11 cellular contexts compared by ENCODE assay signal in the genomic region with DNA sequence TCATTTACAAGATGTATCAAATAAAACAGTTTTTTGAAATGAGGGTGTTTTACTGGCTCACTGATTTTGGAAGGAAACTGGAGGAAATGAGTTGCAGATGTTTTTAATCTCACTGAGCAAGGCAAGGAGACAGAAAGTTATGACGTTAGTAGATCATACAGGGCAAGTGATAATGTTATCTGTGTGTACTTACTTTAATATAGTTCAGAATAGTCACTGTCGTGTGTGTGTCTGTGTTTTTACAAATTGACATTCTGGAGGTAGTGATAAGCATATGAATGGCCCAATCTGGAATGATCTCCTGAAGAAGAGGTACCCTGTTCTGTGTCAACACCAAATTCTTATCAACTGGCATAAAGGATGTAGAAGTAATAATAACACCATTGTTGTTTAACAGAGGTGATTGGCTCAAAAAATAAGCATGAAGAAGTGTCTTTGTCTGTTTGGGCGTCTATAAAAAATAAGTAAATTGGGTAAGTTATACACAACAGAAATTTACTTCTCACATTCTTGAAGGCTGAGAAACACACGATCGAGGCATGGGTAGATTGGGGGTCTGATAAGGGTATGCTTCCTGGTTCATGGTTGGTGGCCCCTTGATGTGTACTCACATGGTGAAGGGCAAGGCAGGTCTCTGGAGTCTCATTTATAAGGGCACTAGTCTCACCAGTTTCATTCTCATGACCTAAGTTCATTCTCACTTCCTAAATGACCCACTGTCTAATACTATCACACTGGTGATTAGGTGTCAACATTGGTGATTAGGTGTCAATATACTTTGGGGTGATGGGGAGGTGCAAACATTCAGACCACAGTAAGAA. TPM values are rescaled to one million over a fixed set of nuclear protein-coding genes. Genes with fewer than 3 reads are reported as not detected.
DNase-seq lines count a peak whose midpoint lies in the region; ATAC-seq and TF ChIP-seq lines count a peak whose summit lies in the region.
"Had no signal": no experiment of that assay in that cellular context is flagged by ENCODE, and none has a peak within 500 bp of the region (broad histone marks: within the 10 kb centered on the region; RNA-seq: fewer than 3 reads in every experiment).

No MANE protein-coding gene starts in this region.

- H3K9me3 ChIP-seq in thymus (ENCODE audit: control insufficient read depth) = no peaks in the 10 kb centered on the region
- H3K9me3 ChIP-seq in hepatocyte (ENCODE audit: low read depth) = no peaks in the 10 kb centered on the region

- intact Hi-C loops in activated T-helper 2 cell treated with anti-CD3 and anti-CD28 coated beads, Interferon-gamma antibody, Interleukin-2, Interleukin-4, amounts not matched to agents 10 μg/mL and 5 μg/mL and 100 μg/mL, durations not matched to agents 14 hours and 24 hours and 36 hours (cut with micrococcal nuclease) = loop anchor here (1.0 to 5.0 kb wide), 4 partner anchors 56 to 111 kb away; a partner anchor contains a TSS

- H3K27ac ChIP-seq in thymus (ENCODE audit: low read depth) (peak overlapping the region; percentile 5), hepatocyte (no peak overlapping the region)

- no peaks in the 10 kb centered on the region for H4K20me1 ChIP-seq in hepatocyte (ENCODE audit: insufficient read depth, poor library complexity, severe bottlenecking)

- H3K36me3 ChIP-seq in thymus (ENCODE audit: control insufficient read depth, insufficient read depth) (no peaks in the 10 kb centered on the region), hepatocyte (replicated peaks; ENCODE audit: insufficient read depth, low read depth) (no peaks in the 10 kb centered on the region)

- H3K27ac Mint-ChIP-seq in activated T-helper 2 cell treated with anti-CD3 and anti-CD28 coated beads, Interferon-gamma antibody, Interleukin-2, Interleukin-4, amounts not matched to agents 10 μg/mL and 5 μg/mL and 100 μg/mL, durations not matched to agents 14 hours and 24 hours and 36 hours = peak overlapping the region; percentile 64

- H3K4me1 Mint-ChIP-seq in activated T-cell treated with anti-CD3 and anti-CD28 coated beads, Interleukin-2, amount 50 U/mL, for 4 hours (ENCODE audit: low read depth) = peaks cover 61% of the 10 kb centered on the region
- H3K4me1 Mint-ChIP-seq in activated T-helper 2 cell treated with anti-CD3 and anti-CD28 coated beads, Interferon-gamma antibody, Interleukin-2, Interleukin-4, amounts not matched to agents 10 μg/mL and 5 μg/mL and 100 μg/mL, durations not matched to agents 14 hours and 24 hours and 36 hours (ENCODE audit: low read depth) = peaks cover 65% of the 10 kb centered on the region

- peak; percentile 58 to 62 for ATAC-seq in activated T-cell treated with anti-CD3 and anti-CD28 coated beads, Interleukin-2, amount 50 U/mL, for 4 hours
- ATAC-seq in HG02981 (IDR thresholded peaks at IDR 0.05; ENCODE audit: unreplicated experiment) = peak; percentile 71

- H3K4me2 ChIP-seq in hepatocyte = no peak overlapping the region

- WGBS in thymus = 25% methylated on average over 5 of the region's 5 CpGs
- WGBS in hepatocyte (ENCODE audit: low lambda C conversion rate, missing lambda C conversion rate) = 27% methylated on average over 5 of the region's 5 CpGs

- H3K36me3 Mint-ChIP-seq in activated T-cell treated with anti-CD3 and anti-CD28 coated beads, Interleukin-2, amount 50 U/mL, for 4 hours (ENCODE audit: insufficient read depth) = peaks cover 25% of the 10 kb centered on the region
- H3K36me3 Mint-ChIP-seq in activated T-helper 2 cell treated with anti-CD3 and anti-CD28 coated beads, Interferon-gamma antibody, Interleukin-2, Interleukin-4, amounts not matched to agents 10 μg/mL and 5 μg/mL and 100 μg/mL, durations not matched to agents 14 hours and 24 hours and 36 hours (ENCODE audit: low read depth) = peaks cover 33% of the 10 kb centered on the region

- H3K4me3 ChIP-seq in thymus (ENCODE audit: low read length) (no peak overlapping the region), hepatocyte (no peak overlapping the region)

- no peak for TF ChIP-seq CTCF in hepatocyte (IDR thresholded peaks at IDR 0.05; ENCODE audit: poor library complexity)

- H3K79me2 ChIP-seq in hepatocyte = no peaks in the 10 kb centered on the region

- H3K27me3 Mint-ChIP-seq in activated T-cell treated with anti-CD3 and anti-CD28 coated beads, Interleukin-2, amount 50 U/mL, for 4 hours (ENCODE audit: low read depth) = no peaks in the 10 kb centered on the region
- no peaks in the 10 kb centered on the region for H3K27me3 Mint-ChIP-seq in activated T-helper 2 cell treated with anti-CD3 and anti-CD28 coated beads, Interferon-gamma antibody, Interleukin-2, Interleukin-4, amounts not matched to agents 10 μg/mL and 5 μg/mL and 100 μg/mL, durations not matched to agents 14 hours and 24 hours and 36 hours (ENCODE audit: low read depth)

- H2AFZ ChIP-seq in hepatocyte = no peak overlapping the region

- H3K4me3 Mint-ChIP-seq in activated T-cell treated with anti-CD3 and anti-CD28 coated beads, Interleukin-2, amount 50 U/mL, for 4 hours = peak overlapping the region; percentile 87
- peak overlapping the region; percentile 13 for H3K4me3 Mint-ChIP-seq in activated T-helper 2 cell treated with anti-CD3 and anti-CD28 coated beads, Interferon-gamma antibody, Interleukin-2, Interleukin-4, amounts not matched to agents 10 μg/mL and 5 μg/mL and 100 μg/mL, durations not matched to agents 14 hours and 24 hours and 36 hours (ENCODE audit: low read depth)
- H3K4me3 Mint-ChIP-seq: nephron had no signal

- peaks cover 12% of the 10 kb centered on the region for H3K9me3 Mint-ChIP-seq in activated T-cell treated with anti-CD3 and anti-CD28 coated beads, Interleukin-2, amount 50 U/mL, for 4 hours
- H3K9me3 Mint-ChIP-seq in activated T-helper 2 cell treated with anti-CD3 and anti-CD28 coated beads, Interferon-gamma antibody, Interleukin-2, Interleukin-4, amounts not matched to agents 10 μg/mL and 5 μg/mL and 100 μg/mL, durations not matched to agents 14 hours and 24 hours and 36 hours = peaks cover 23% of the 10 kb centered on the region

- DNase-seq in activated T-cell treated with anti-CD3 and anti-CD28 coated beads, Interleukin-2, amount 50 U/mL, for 4 hours = no peak
- DNase-seq in activated T-cell treated with anti-CD3 and anti-CD28 coated beads, Interleukin-2, amount 50 U/mL, for 1 hour = no peak
- no peak for DNase-seq in activated T-helper 2 cell treated with anti-CD3 and anti-CD28 coated beads, Interferon-gamma antibody, Interleukin-2, Interleukin-4, amounts not matched to agents 10 μg/mL and 5 μg/mL and 100 μg/mL, durations not matched to agents 14 hours and 24 hours and 36 hours (ENCODE audit: low spot score)
- DNase-seq in hepatocyte (ENCODE audit: low spot score) (no peak), occipital lobe (lab: John Stamatoyannopoulos, UW) (no peak), amygdala (lab: John Stamatoyannopoulos, UW) (no peak)
- DNase-seq: NCI-H2107 had no signal

- no peaks in the 10 kb centered on the region for H3K9me2 ChIP-seq in hepatocyte (replicated peaks; ENCODE audit: insufficient read depth)

- H3K4me1 ChIP-seq in thymus (ENCODE audit: control insufficient read depth, insufficient read depth, low read length) = no peaks in the 10 kb centered on the region
- no peaks in the 10 kb centered on the region for H3K4me1 ChIP-seq in hepatocyte (ENCODE audit: insufficient read depth)

- no peaks in the 10 kb centered on the region for H3K27me3 ChIP-seq in thymus (ENCODE audit: control insufficient read depth, insufficient read depth)
- no peaks in the 10 kb centered on the region for H3K27me3 ChIP-seq in hepatocyte

RNA-seq across cellular contexts. Expression of a gene that starts 2.1 kb away (rescaled TPM):
- 10 to 100 TPM; 40.3 to 71.7 (median 53.2) TPM for total RNA-seq in activated T-cell treated with anti-CD3 and anti-CD28 coated beads, Interleukin-2, amount 50 U/mL, for 4 hours
- 13.9 and 14.3 TPM in 2 replicates for total RNA-seq in activated T-helper 2 cell treated with anti-CD3 and anti-CD28 coated beads, Interferon-gamma antibody, Interleukin-2, Interleukin-4, amounts not matched to agents 10 μg/mL and 5 μg/mL and 100 μg/mL, durations not matched to agents 14 hours and 24 hours and 36 hours
- polyA plus RNA-seq in thymus (17.9 TPM), hepatocyte (0.28 and 0.66 TPM in 2 replicates)
- total RNA-seq in hepatocyte (0.84 and 3.9 TPM in 2 replicates), occipital lobe (2.2 TPM)
- polyA plus RNA-seq: AG04450 had no signal

RNA-seq across cellular contexts. Expression of a gene that starts 25.1 kb away (rescaled TPM):
- total RNA-seq in activated T-cell treated with anti-CD3 and anti-CD28 coated beads, Interleukin-2, amount 50 U/mL, for 4 hours = under 1 TPM in 2 of 3 donors, not detected in 1; 0.29 to 0.51 TPM
- total RNA-seq in activated T-helper 2 cell treated with anti-CD3 and anti-CD28 coated beads, Interferon-gamma antibody, Interleukin-2, Interleukin-4, amounts not matched to agents 10 μg/mL and 5 μg/mL and 100 μg/mL, durations not matched to agents 14 hours and 24 hours and 36 hours = not detected in 2 replicates
- polyA plus RNA-seq in thymus = 0.16 TPM
- 0.63 and 1.0 TPM in 2 replicates for total RNA-seq in hepatocyte
- polyA plus RNA-seq in hepatocyte = 0.06 and 0.27 TPM in 2 replicates
- total RNA-seq in occipital lobe = not detected
- polyA plus RNA-seq: AG04450 had no signal
